Comparison of ENCODE assay signal across 1 cellular context in the genomic region with DNA sequence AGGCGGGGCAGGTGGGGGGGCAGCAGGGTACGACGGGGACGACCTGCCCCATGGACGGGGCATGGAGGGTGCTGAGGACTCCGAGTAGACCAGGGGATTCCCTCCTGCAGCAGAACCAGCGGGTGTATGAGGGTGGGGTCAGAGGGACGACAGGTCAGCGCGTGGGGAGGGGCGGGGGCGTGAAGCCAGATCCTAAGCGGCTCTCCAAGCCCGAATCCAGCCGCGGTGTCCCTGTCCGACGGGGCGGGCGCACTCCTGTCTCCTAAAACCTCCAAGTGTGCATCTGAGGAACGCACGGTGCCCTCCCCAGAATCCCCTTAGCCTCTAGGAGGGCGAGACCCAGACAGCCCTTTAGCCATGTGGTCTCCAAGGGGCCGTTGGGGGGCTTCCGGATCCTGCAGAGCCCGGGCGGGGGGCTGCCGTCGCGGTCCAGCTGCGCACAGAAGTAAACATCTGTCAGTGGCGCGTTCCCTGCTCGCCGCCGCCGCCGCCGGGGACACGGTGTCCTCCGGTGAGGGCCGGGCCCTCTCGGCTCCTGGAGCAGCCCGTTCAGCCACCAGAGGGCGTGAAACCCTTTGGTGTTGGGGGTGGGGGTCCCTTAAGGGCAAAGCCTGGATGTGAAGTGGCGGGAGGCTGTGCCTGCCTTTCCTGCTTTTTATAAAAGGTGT.
TF ChIP-seq lines count a peak whose summit lies in the region.

No MANE protein-coding gene starts in this region.

TF ChIP-seq in HEK293, 187 proteins besides CTCF, POLR2A, EP300 and RAD21 (continued from another document and continues in another):
- no peak for TF ChIP-seq PRDM4 (tag by site-specific recombination; IDR thresholded peaks at IDR 0.05)
- no peak for TF ChIP-seq ZSCAN16 (tag by site-specific recombination; IDR thresholded peaks at IDR 0.05)
- TF ChIP-seq GLIS2 (tag by site-specific recombination; IDR thresholded peaks at IDR 0.05): 0 out of 2 replicates have a peak, but pooled peaks have one; percentile 32
- TF ChIP-seq, protein P1, sequence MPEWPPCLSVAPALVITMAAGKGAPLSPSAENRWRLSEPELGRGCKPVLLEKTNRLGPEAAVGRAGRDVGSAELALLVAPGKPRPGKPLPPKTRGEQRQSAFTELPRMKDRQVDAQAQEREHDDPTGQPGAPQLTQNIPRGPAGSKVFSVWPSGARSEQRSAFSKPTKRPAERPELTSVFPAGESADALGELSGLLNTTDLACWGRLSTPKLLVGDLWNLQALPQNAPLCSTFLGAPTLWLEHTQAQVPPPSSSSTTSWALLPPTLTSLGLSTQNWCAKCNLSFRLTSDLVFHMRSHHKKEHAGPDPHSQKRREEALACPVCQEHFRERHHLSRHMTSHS (tag by site-specific recombination; IDR thresholded peaks at IDR 0.05): no peak
- TF ChIP-seq ZNF48 (tag by site-specific recombination; IDR thresholded peaks at IDR 0.05): no peak
- TF ChIP-seq ZSCAN4 (tag by site-specific recombination; IDR thresholded peaks at IDR 0.05): no peak
- peak; percentile 59; the same call in 1 of the 2 replicates for TF ChIP-seq ZNF792 (tag by site-specific recombination; IDR thresholded peaks at IDR 0.05)
- TF ChIP-seq ZNF302 (tag by site-specific recombination; IDR thresholded peaks at IDR 0.05; ENCODE audit: low read depth): no peak
- no peak for TF ChIP-seq HOXC10 (CRISPR knock-in tag; IDR thresholded peaks at IDR 0.05)
- no peak for TF ChIP-seq ZNF148 (tag by site-specific recombination; IDR thresholded peaks at IDR 0.05; ENCODE audit: borderline replicate concordance)
- no peak for TF ChIP-seq ZNF830 (tag by site-specific recombination; IDR thresholded peaks at IDR 0.05; ENCODE audit: low read depth)
- TF ChIP-seq ZNF561 (tag by site-specific recombination; IDR thresholded peaks at IDR 0.05; ENCODE audit: borderline replicate concordance): peak; percentile 82; the same call in 1 of the 2 replicates
- TF ChIP-seq ZBTB7A (tag by site-specific recombination; IDR thresholded peaks at IDR 0.05; ENCODE audit: low read depth): peak; percentile 10; the same call in 1 of the 2 replicates
- TF ChIP-seq ZNF521 (tag by site-specific recombination; IDR thresholded peaks at IDR 0.05): no peak
- no peak for TF ChIP-seq ZNF701 (tag by site-specific recombination; IDR thresholded peaks at IDR 0.05)
- TF ChIP-seq ZNF571 (tag by site-specific recombination; IDR thresholded peaks at IDR 0.05): no peak
- TF ChIP-seq ZFP69B (tag by site-specific recombination; IDR thresholded peaks at IDR 0.05): no peak
- no peak for TF ChIP-seq ZFP3 (tag by site-specific recombination; IDR thresholded peaks at IDR 0.05; ENCODE audit: low read depth)
- no peak for TF ChIP-seq MEIS1 (CRISPR knock-in tag; IDR thresholded peaks at IDR 0.05; ENCODE audit: borderline replicate concordance)
- no peak for TF ChIP-seq ZNF366 (tag by site-specific recombination; conservative IDR thresholded peaks at IDR 0.05)
- TF ChIP-seq MZF1 (tag by site-specific recombination; IDR thresholded peaks at IDR 0.05; ENCODE audit: borderline replicate concordance): no peak
- no peak for TF ChIP-seq ZNF140 (tag by site-specific recombination; IDR thresholded peaks at IDR 0.05)
- TF ChIP-seq KLF16 (tag by site-specific recombination; IDR thresholded peaks at IDR 0.05): no peak
- no peak for TF ChIP-seq ZNF768 (tag by site-specific recombination; IDR thresholded peaks at IDR 0.05)
- no peak for TF ChIP-seq BCL6B (tag by site-specific recombination; IDR thresholded peaks at IDR 0.05)
- no peak for TF ChIP-seq ZNF433 (tag by site-specific recombination; IDR thresholded peaks at IDR 0.05; ENCODE audit: low read depth)
- TF ChIP-seq ZNF174 (tag by site-specific recombination; IDR thresholded peaks at IDR 0.05): no peak
- TF ChIP-seq ZNF664 (tag by site-specific recombination; IDR thresholded peaks at IDR 0.05): no peak
- TF ChIP-seq, protein P2, sequence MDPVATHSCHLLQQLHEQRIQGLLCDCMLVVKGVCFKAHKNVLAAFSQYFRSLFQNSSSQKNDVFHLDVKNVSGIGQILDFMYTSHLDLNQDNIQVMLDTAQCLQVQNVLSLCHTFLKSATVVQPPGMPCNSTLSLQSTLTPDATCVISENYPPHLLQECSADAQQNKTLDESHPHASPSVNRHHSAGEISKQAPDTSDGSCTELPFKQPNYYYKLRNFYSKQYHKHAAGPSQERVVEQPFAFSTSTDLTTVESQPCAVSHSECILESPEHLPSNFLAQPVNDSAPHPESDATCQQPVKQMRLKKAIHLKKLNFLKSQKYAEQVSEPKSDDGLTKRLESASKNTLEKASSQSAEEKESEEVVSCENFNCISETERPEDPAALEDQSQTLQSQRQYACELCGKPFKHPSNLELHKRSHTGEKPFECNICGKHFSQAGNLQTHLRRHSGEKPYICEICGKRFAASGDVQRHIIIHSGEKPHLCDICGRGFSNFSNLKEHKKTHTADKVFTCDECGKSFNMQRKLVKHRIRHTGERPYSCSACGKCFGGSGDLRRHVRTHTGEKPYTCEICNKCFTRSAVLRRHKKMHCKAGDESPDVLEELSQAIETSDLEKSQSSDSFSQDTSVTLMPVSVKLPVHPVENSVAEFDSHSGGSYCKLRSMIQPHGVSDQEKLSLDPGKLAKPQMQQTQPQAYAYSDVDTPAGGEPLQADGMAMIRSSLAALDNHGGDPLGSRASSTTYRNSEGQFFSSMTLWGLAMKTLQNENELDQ (tag by site-specific recombination; IDR thresholded peaks at IDR 0.05; ENCODE audit: low read depth): no peak
- TF ChIP-seq ZNF37A (tag by site-specific recombination; IDR thresholded peaks at IDR 0.05): no peak
- TF ChIP-seq ZNF560 (tag by site-specific recombination; IDR thresholded peaks at IDR 0.05; ENCODE audit: borderline replicate concordance): peak; percentile 37; the same call in 1 of the 2 replicates
- TF ChIP-seq, protein P3, sequence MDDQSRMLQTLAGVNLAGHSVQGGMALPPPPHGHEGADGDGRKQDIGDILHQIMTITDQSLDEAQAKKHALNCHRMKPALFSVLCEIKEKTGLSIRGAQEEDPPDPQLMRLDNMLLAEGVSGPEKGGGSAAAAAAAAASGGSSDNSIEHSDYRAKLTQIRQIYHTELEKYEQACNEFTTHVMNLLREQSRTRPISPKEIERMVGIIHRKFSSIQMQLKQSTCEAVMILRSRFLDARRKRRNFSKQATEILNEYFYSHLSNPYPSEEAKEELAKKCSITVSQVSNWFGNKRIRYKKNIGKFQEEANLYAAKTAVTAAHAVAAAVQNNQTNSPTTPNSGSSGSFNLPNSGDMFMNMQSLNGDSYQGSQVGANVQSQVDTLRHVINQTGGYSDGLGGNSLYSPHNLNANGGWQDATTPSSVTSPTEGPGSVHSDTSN (CRISPR knock-in tag; IDR thresholded peaks at IDR 0.05): no peak
- TF ChIP-seq ZNF473 (tag by site-specific recombination; IDR thresholded peaks at IDR 0.05): no peak
- TF ChIP-seq ZFP41 (tag by site-specific recombination; IDR thresholded peaks at IDR 0.05; ENCODE audit: borderline replicate concordance): no peak
- peak; percentile 47 for TF ChIP-seq IKZF3 (tag by site-specific recombination; IDR thresholded peaks at IDR 0.05)
- no peak for TF ChIP-seq BCL11A (tag by site-specific recombination; IDR thresholded peaks at IDR 0.05; ENCODE audit: low read depth)
- TF ChIP-seq ZNF391 (tag by site-specific recombination; IDR thresholded peaks at IDR 0.05; ENCODE audit: borderline replicate concordance, low read depth): no peak
- no peak for TF ChIP-seq ZNF707 (tag by site-specific recombination; IDR thresholded peaks at IDR 0.05)
- TF ChIP-seq ZNF221 (tag by site-specific recombination; IDR thresholded peaks at IDR 0.05; ENCODE audit: borderline replicate concordance): no peak
- TF ChIP-seq WT1 (tag by site-specific recombination; IDR thresholded peaks at IDR 0.05): no peak
- TF ChIP-seq, protein P4, sequence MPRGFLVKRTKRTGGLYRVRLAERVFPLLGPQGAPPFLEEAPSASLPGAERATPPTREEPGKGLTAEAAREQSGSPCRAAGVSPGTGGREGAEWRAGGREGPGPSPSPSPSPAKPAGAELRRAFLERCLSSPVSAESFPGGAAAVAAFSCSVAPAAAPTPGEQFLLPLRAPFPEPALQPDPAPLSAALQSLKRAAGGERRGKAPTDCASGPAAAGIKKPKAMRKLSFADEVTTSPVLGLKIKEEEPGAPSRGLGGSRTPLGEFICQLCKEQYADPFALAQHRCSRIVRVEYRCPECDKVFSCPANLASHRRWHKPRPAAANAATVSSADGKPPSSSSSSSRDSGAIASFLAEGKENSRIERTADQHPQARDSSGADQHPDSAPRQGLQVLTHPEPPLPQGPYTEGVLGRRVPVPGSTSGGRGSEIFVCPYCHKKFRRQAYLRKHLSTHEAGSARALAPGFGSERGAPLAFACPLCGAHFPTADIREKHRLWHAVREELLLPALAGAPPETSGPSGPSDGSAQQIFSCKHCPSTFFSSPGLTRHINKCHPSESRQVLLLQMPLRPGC (tag by site-specific recombination; IDR thresholded peaks at IDR 0.05): no peak
- TF ChIP-seq, protein P5, sequence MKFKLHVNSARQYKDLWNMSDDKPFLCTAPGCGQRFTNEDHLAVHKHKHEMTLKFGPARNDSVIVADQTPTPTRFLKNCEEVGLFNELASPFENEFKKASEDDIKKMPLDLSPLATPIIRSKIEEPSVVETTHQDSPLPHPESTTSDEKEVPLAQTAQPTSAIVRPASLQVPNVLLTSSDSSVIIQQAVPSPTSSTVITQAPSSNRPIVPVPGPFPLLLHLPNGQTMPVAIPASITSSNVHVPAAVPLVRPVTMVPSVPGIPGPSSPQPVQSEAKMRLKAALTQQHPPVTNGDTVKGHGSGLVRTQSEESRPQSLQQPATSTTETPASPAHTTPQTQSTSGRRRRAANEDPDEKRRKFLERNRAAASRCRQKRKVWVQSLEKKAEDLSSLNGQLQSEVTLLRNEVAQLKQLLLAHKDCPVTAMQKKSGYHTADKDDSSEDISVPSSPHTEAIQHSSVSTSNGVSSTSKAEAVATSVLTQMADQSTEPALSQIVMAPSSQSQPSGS (tag by site-specific recombination; IDR thresholded peaks at IDR 0.05; ENCODE audit: low read depth): no peak
- no peak for TF ChIP-seq ZNF114 (tag by site-specific recombination; IDR thresholded peaks at IDR 0.05)
- no peak for TF ChIP-seq ZNF621 (tag by site-specific recombination; IDR thresholded peaks at IDR 0.05)
- no peak for TF ChIP-seq ZNF169 (tag by site-specific recombination; IDR thresholded peaks at IDR 0.05)
- TF ChIP-seq ZNF157 (tag by site-specific recombination; IDR thresholded peaks at IDR 0.05): no peak
- no peak for TF ChIP-seq ZBTB21 (tag by site-specific recombination; IDR thresholded peaks at IDR 0.05)
- TF ChIP-seq ZNF2 (tag by site-specific recombination; IDR thresholded peaks at IDR 0.05): peak; percentile 43; the same call in 1 of the 2 replicates
